Comparison of ENCODE assay signal across 14 cellular contexts in genomic region chr6:6891949-6892461, GRCh38.
DNase-seq lines count a peak whose midpoint lies in the region; ATAC-seq lines count a peak whose summit lies in the region.
"Had no signal": no experiment of that assay in that cellular context is flagged by ENCODE, and none has a peak within 500 bp of the region (broad histone marks: within the 10 kb centered on the region; RNA-seq: fewer than 3 reads in every experiment).

No MANE protein-coding gene starts in this region.

- intact Hi-C loops in left colon (cut with DNase I, micrococcal nuclease) = no loop called here

- DNase-seq in GF-D8 (lab: John Stamatoyannopoulos, UW) (peak; percentile 54), SIG-M5 treated with dmso at 0.1 percent for 504 hours (lab: John Stamatoyannopoulos, UW; ENCODE audit: unreplicated experiment) (peak; percentile 79), left colon (no peak), OCI-M2 (lab: John Stamatoyannopoulos, UW; ENCODE audit: unreplicated experiment) (no peak)
- no peak for DNase-seq in activated effector memory CD4-positive, alpha-beta T cell treated with Interleukin-2 at 50 U/mL for 16 hours
- DNase-seq: natural killer cell, NCI-H446, SHP77 treated with DMSO at 0.1 percent for 48 hours, sigmoid colon had no signal

- H3K27me3 ChIP-seq in BLaER1 = no peaks in the 10 kb centered on the region
- H3K27me3 ChIP-seq: ascending aorta, sigmoid colon, testis had no signal

- no peak overlapping the region for H3K27ac ChIP-seq in BLaER1
- H3K27ac ChIP-seq: ascending aorta, sigmoid colon, testis had no signal

- no peak overlapping the region for H3K4me3 ChIP-seq in BLaER1
- H3K4me3 ChIP-seq: ascending aorta, sigmoid colon, testis had no signal

- H3K9ac ChIP-seq in BLaER1 = no peak overlapping the region

- no peaks in the 10 kb centered on the region for H3K9me3 ChIP-seq in BLaER1
- H3K9me3 ChIP-seq: ascending aorta, sigmoid colon, testis had no signal

- peaks cover 19% of the 10 kb centered on the region for H3K4me1 ChIP-seq in BLaER1
- H3K4me1 ChIP-seq: ascending aorta had no signal

- H3K36me3 ChIP-seq in BLaER1 = no peaks in the 10 kb centered on the region
- H3K36me3 ChIP-seq: ascending aorta, sigmoid colon had no signal

- no peaks in the 10 kb centered on the region for H4K20me1 ChIP-seq in BLaER1

- ATAC-seq in left colon = peak; percentile 22
- no peak for ATAC-seq in HG02885 (IDR thresholded peaks at IDR 0.05; ENCODE audit: poor library complexity, unreplicated experiment)
- no peak for ATAC-seq in GM21423 (IDR thresholded peaks at IDR 0.05; ENCODE audit: unreplicated experiment)
- ATAC-seq: natural killer cell had no signal

- peak overlapping the region; percentile 9 for H3K4me2 ChIP-seq in BLaER1

Comparison
In these comparisons a context has a peak if more than half of its experiments do, and no peak if none do; other contexts are left out.
1. DNase-seq: peak in GF-D8 (single experiment) and SIG-M5 treated with dmso at 0.1 percent for 504 hours (single experiment); none in left colon (0 of 2), OCI-M2 (single experiment) and activated effector memory CD4-positive, alpha-beta T cell treated with Interleukin-2 at 50 U/mL for 16 hours (single experiment).